Comparison of ENCODE assay signal across 28 cellular contexts in genomic region chr17:55171634-55172328, GRCh38.
DNase-seq lines count a peak whose midpoint lies in the region; ATAC-seq and TF ChIP-seq lines count a peak whose summit lies in the region.
"Had no signal": no experiment of that assay in that cellular context is flagged by ENCODE, and none has a peak within 500 bp of the region (broad histone marks: within the 10 kb centered on the region; RNA-seq: fewer than 3 reads in every experiment).

No MANE protein-coding gene starts in this region.

- no peaks in the 10 kb centered on the region for H3K4me1 ChIP-seq in uterus
- H3K4me1 ChIP-seq: heart left ventricle, upper lobe of left lung had no signal

- no peak for TF ChIP-seq POLR2A in uterus (IDR thresholded peaks at IDR 0.05)

- TF ChIP-seq CTCF in uterus (IDR thresholded peaks at IDR 0.05): no peak

- DNase-seq in epithelial cell of prostate (ENCODE audit: low read depth, low spot score) (no peak), uterus (no peak), NCI-H2227 (lab: John Stamatoyannopoulos, UW; ENCODE audit: unreplicated experiment) (no peak), DMS 273 (lab: John Stamatoyannopoulos, UW; ENCODE audit: unreplicated experiment) (no peak), foreskin melanocyte (no peak)
- DNase-seq: activated CD4-positive, alpha-beta T cell treated with anti-CD3 and anti-CD28 coated beads, Interleukin-2, amount 50 U/mL, for 1 hour; activated CD8-positive, alpha-beta memory T cell treated with anti-CD3 and anti-CD28 coated beads, Interleukin-2, amount 10 ng/mL, durations not matched to agents 7 days and 5 days; activated naive CD4-positive, alpha-beta T cell treated with anti-CD3 and anti-CD28 coated beads for 36 hours; brain microvascular endothelial cell; DMS53; effector CD8-positive, alpha-beta T cell; HCEC 1CT; left cardiac atrium; NCI-H1092 treated with DMSO at 0.1 percent for 48 hours; NCI-H187 treated with DMSO at 0.1 percent for 48 hours; nephron progenitor cell; ovary; Peyer's patch; retina; SHP77 treated with DMSO at 0.1 percent for 48 hours; stimulated activated CD4-positive, alpha-beta T cell treated with anti-CD3 and anti-CD28 coated beads, Interleukin-1b, Interleukin-23, amount 100 ng/mL, for 48 hours; SW 1271; upper lobe of left lung had no signal

- H3K27me3 ChIP-seq in uterus: no peaks in the 10 kb centered on the region
- H3K27me3 ChIP-seq: brain microvascular endothelial cell, heart left ventricle, ovary, Peyer's patch, upper lobe of left lung had no signal

- no peaks in the 10 kb centered on the region for H3K9me3 ChIP-seq in uterus
- H3K9me3 ChIP-seq: ovary, Peyer's patch had no signal

- no peaks in the 10 kb centered on the region for H3K36me3 ChIP-seq in uterus
- H3K36me3 ChIP-seq: brain microvascular endothelial cell, heart left ventricle, ovary, Peyer's patch, upper lobe of left lung had no signal

- no peak overlapping the region for H3K4me3 ChIP-seq in uterus
- H3K4me3 ChIP-seq: heart left ventricle, ovary, Peyer's patch, smooth muscle cell, upper lobe of left lung had no signal

- intact Hi-C loops in uterus (cut with DNase I; ENCODE audit: low total_unique reads): no loop called here

- peak overlapping the region; percentile 6 for H3K27ac ChIP-seq in epithelial cell of prostate
- no peak overlapping the region for H3K27ac ChIP-seq in uterus
- H3K27ac ChIP-seq: brain microvascular endothelial cell, heart left ventricle, ovary, Peyer's patch, upper lobe of left lung had no signal

- ATAC-seq in GM18519 (IDR thresholded peaks at IDR 0.05; ENCODE audit: low FRiP score, unreplicated experiment) (peak; percentile 36), GM21390 (IDR thresholded peaks at IDR 0.05; ENCODE audit: unreplicated experiment) (peak; percentile 28), HG03103 (IDR thresholded peaks at IDR 0.05; ENCODE audit: low read depth, unreplicated experiment) (peak; percentile 33)
- ATAC-seq: activated CD8-positive, alpha-beta memory T cell treated with anti-CD3 and anti-CD28 coated beads, Interleukin-2, amount 10 ng/mL, durations not matched to agents 7 days and 5 days; heart left ventricle; left cardiac atrium had no signal
